In the genomic region with DNA sequence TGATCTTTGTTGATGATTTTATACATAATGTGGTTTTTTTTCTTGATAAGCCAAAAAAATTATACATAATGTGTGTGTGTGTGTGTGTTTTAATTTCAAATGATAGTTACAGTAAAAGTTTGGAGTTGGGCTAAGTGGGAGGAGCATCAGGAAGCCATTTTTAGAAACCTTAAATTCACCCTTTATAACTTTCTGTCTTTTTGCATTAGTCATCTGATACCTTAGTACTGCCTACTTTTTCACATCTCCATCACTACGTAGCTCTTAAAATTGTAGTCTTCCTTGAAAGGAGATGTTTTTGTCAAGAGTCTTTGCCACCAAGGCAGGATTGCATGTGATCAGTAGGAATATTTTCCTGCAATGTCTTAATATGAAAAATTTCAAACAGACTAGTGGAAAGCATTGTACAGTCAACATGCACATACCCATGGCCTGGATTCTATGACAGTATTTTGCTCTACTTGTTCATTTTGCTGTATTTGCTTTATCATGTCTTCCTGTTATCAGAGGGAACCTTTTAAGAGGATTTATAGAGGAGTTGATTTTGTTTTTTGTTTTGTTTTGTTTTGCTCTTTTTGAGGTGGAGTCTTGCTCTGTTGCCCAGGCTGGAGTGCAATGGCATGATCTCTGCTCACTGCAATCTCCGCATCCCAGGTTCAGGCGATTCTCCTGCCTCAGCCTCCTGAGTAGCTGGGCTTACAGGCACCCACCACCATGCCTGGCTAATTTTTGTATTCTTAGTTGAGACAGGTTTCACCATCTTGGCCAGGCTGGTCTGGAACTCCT, we compare ENCODE assay signal across 15 cellular contexts. TPM values are rescaled to one million over a fixed set of nuclear protein-coding genes. Genes with fewer than 3 reads are reported as not detected.
DNase-seq lines count a peak whose midpoint lies in the region; ATAC-seq, FAIRE-seq and TF ChIP-seq lines count a peak whose summit lies in the region.
"Had no signal": no experiment of that assay in that cellular context is flagged by ENCODE, and none has a peak within 500 bp of the region (broad histone marks: within the 10 kb centered on the region; RNA-seq: fewer than 3 reads in every experiment).

No MANE protein-coding gene starts in this region.

- no peak overlapping the region for H3K4ac ChIP-seq in H9 (ENCODE audit: low read depth, low read length)

- H3K27ac Mint-ChIP-seq in CD14-positive monocyte (peak overlapping the region; percentile 78 to 99 (median 97)), H9 (peak overlapping the region in 2 of 3 experiments; percentile 4 to 61; a peak in 4 of 7 replicates), astrocyte (ENCODE audit: unreplicated experiment) (peak overlapping the region; percentile 53), neural progenitor cell (peak overlapping the region; percentile 19)

- H3K79me2 ChIP-seq in H9 (ENCODE audit: insufficient read depth, low read length) (peaks cover 86% of the 10 kb centered on the region), astrocyte (ENCODE audit: insufficient read depth, low read length) (peaks cover 98% of the 10 kb centered on the region), neural progenitor cell (ENCODE audit: low read depth) (peaks cover 100% of the 10 kb centered on the region)

- no peak overlapping the region for H3K4me3 ChIP-seq in astrocyte (ENCODE audit: insufficient read depth, low read depth, low read length)
- no peak overlapping the region for H3K4me3 ChIP-seq in neural progenitor cell
- H3K4me3 ChIP-seq: SJCRH30 had no signal

- H3K14ac ChIP-seq in H9 (ENCODE audit: insufficient read depth, low read length): no peak overlapping the region

- no peak overlapping the region for H2BK5ac ChIP-seq in H9 (ENCODE audit: insufficient read length, low read length)

- no peak overlapping the region for H3K27ac ChIP-seq in H9 (ENCODE audit: insufficient read length, low read depth, low read length)
- H3K27ac ChIP-seq in astrocyte (ENCODE audit: low read depth, low read length): peak overlapping the region; percentile 28
- H3K27ac ChIP-seq in neural progenitor cell: no peak overlapping the region
- H3K27ac ChIP-seq: SJCRH30, WERI-Rb-1 had no signal

- WGBS in H9 (ENCODE audit: extremely low coverage, insufficient read length, low lambda C conversion rate): no CpG with 5 or more reads among the region's 3 CpGs

- no peak overlapping the region for H4K5ac ChIP-seq in H9 (ENCODE audit: insufficient read length, low read depth, low read length)

- H3K56ac ChIP-seq in H9 (ENCODE audit: insufficient read length, low read depth, low read length): no peak overlapping the region

- no peak for FAIRE-seq in astrocyte (lab: Jason Lieb, UNC)

- no peak overlapping the region for H2AFZ ChIP-seq in H9 (ENCODE audit: low read length)
- H2AFZ ChIP-seq in astrocyte (ENCODE audit: low read depth, low read length): no peak overlapping the region
- no peak overlapping the region for H2AFZ ChIP-seq in neural progenitor cell (replicated peaks)

- H3K4me1 ChIP-seq in H9 (ENCODE audit: insufficient read depth, low read length) (peaks cover 8% of the 10 kb centered on the region), astrocyte (ENCODE audit: insufficient read depth, low read length) (peaks cover 34% of the 10 kb centered on the region), neural progenitor cell (peaks cover 7% of the 10 kb centered on the region)

- no peak for ATAC-seq in HG02970 (IDR thresholded peaks at IDR 0.05; ENCODE audit: low FRiP score, unreplicated experiment)

- H4K20me1 ChIP-seq in H9 (ENCODE audit: control insufficient read depth, insufficient read depth, insufficient read length) (no peaks in the 10 kb centered on the region), astrocyte (ENCODE audit: insufficient read depth, low read length) (peaks cover 96% of the 10 kb centered on the region), neural progenitor cell (ENCODE audit: low read depth) (peaks cover 100% of the 10 kb centered on the region)

- H3K23me2 ChIP-seq in H9 (ENCODE audit: insufficient read length, low read depth, low read length, poor library complexity, severe bottlenecking): peaks cover 2% of the 10 kb centered on the region

- H3K36me3 ChIP-seq in astrocyte (ENCODE audit: insufficient read depth, low read length) (peaks cover 12% of the 10 kb centered on the region), neural progenitor cell (no peaks in the 10 kb centered on the region)

- H3K27me3 Mint-ChIP-seq in CD14-positive monocyte (ENCODE audit: low read depth in 3 of 3): peaks cover 0 to 2% (median 0%) of the 10 kb centered on the region in 3 donors
- no peaks in the 10 kb centered on the region for H3K27me3 Mint-ChIP-seq in H9 (ENCODE audit: low read depth)
- no peaks in the 10 kb centered on the region for H3K27me3 Mint-ChIP-seq in astrocyte (ENCODE audit: low read depth, unreplicated experiment)
- H3K27me3 Mint-ChIP-seq in neural progenitor cell (ENCODE audit: insufficient read depth, low read depth): peaks cover 2% of the 10 kb centered on the region

- H2BK12ac ChIP-seq in H9 (ENCODE audit: insufficient read length, low read depth, low read length): no peak overlapping the region

- H3K36me3 Mint-ChIP-seq in CD14-positive monocyte (peaks cover 18 to 34% of the 10 kb centered on the region in 2 donors), H9 (ENCODE audit: insufficient read depth in 1 of 3, low read depth in 3 of 3) (peaks cover 7 to 29% (median 26%) of the 10 kb centered on the region in 3 experiments; a peak in 6 of 7 replicates), astrocyte (ENCODE audit: low read depth, unreplicated experiment) (peaks cover 10% of the 10 kb centered on the region), neural progenitor cell (peaks cover 20% of the 10 kb centered on the region)

- H3K9me3 ChIP-seq in H9 (ENCODE audit: control insufficient read depth, low read depth, low read length) (no peaks in the 10 kb centered on the region), astrocyte (ENCODE audit: insufficient read depth, low read depth, low read length) (no peaks in the 10 kb centered on the region), neural progenitor cell (ENCODE audit: low read depth) (no peaks in the 10 kb centered on the region)
- H3K9me3 ChIP-seq: SJCRH30 had no signal

- TF ChIP-seq CTCF in CD14-positive monocyte (IDR thresholded peaks at IDR 0.05) (no peak), H9 (conservative IDR thresholded peaks at IDR 0.05) (no peak), astrocyte (IDR thresholded peaks at IDR 0.05; ENCODE audit: insufficient read depth, low read depth, low read length) (no peak), neural progenitor cell (IDR thresholded peaks at IDR 0.05) (no peak), GM13977 (IDR thresholded peaks at IDR 0.05; ENCODE audit: extremely low read depth, insufficient read depth, missing control alignments) (no peak)

- no peak overlapping the region for H2BK120ac ChIP-seq in H9 (ENCODE audit: low read depth, low read length, poor library complexity, severe bottlenecking)

- H3K4me2 ChIP-seq in H9 (ENCODE audit: insufficient read depth, insufficient read length, low read length) (no peak overlapping the region), astrocyte (ENCODE audit: low read length) (peak overlapping the region; percentile 45), neural progenitor cell (no peak overlapping the region)

- H2BK15ac ChIP-seq in H9 (ENCODE audit: low read depth, low read length): no peak overlapping the region

- H3K9ac ChIP-seq in H9 (ENCODE audit: extremely low read depth, insufficient read length, low read length) (no peak overlapping the region), astrocyte (ENCODE audit: low read length) (peak overlapping the region; percentile 9), neural progenitor cell (no peak overlapping the region)

- no peaks in the 10 kb centered on the region for H3K79me1 ChIP-seq in H9 (ENCODE audit: insufficient read depth, low read depth, low read length, poor library complexity, severe bottlenecking)

- H3K4me1 Mint-ChIP-seq in CD14-positive monocyte: peaks cover 84% of the 10 kb centered on the region
- peaks cover 51 to 57% of the 10 kb centered on the region in 2 experiments for H3K4me1 Mint-ChIP-seq in H9
- H3K4me1 Mint-ChIP-seq in astrocyte (ENCODE audit: low read depth, unreplicated experiment): peaks cover 54% of the 10 kb centered on the region
- peaks cover 28% of the 10 kb centered on the region for H3K4me1 Mint-ChIP-seq in neural progenitor cell

- no peak overlapping the region for H4K91ac ChIP-seq in H9 (ENCODE audit: insufficient read length, low read depth, low read length)

- H3K27me3 ChIP-seq in H9 (ENCODE audit: insufficient read depth, low read length): no peaks in the 10 kb centered on the region
- no peaks in the 10 kb centered on the region for H3K27me3 ChIP-seq in astrocyte (ENCODE audit: insufficient read depth, low read length)
- no peaks in the 10 kb centered on the region for H3K27me3 ChIP-seq in neural progenitor cell
- H3K27me3 ChIP-seq: SJCRH30 had no signal

- in situ Hi-C loops in GM13977 (cut with MboI; ENCODE audit: low pct_unique_long_range_greater_than_20kb, low sequenced_read_pairs, unreplicated experiment): no loop called here

- peaks cover 10% of the 10 kb centered on the region for H3F3A ChIP-seq in neural progenitor cell (ENCODE audit: low read depth)

- H3K9me3 Mint-ChIP-seq in CD14-positive monocyte (no peaks in the 10 kb centered on the region), H9 (0 out of 5 replicates have a peak, but pooled peaks cover 0 to 2% of the 10 kb centered on the region in 2 experiments), astrocyte (ENCODE audit: unreplicated experiment) (no peaks in the 10 kb centered on the region), neural progenitor cell (no peaks in the 10 kb centered on the region)

- H4K8ac ChIP-seq in H9 (replicated peaks; ENCODE audit: insufficient read length, low read depth, low read length): no peak overlapping the region

- no peak overlapping the region for H2BK20ac ChIP-seq in H9 (ENCODE audit: low read depth, low read length, poor library complexity, severe bottlenecking)

- H3K23ac ChIP-seq in H9 (ENCODE audit: insufficient read length, low read depth, low read length): no peak overlapping the region

- H3T11ph ChIP-seq in H9 (ENCODE audit: low read length): no peak overlapping the region

- no peak for DNase-seq in CD14-positive monocyte (ENCODE audit: low spot score)
- DNase-seq in H9: no peak
- DNase-seq in astrocyte (ENCODE audit: low read depth): no peak
- DNase-seq in neural progenitor cell (ENCODE audit: low spot score): no peak
- no peak for DNase-seq in GM13977 (ENCODE audit: low spot score)
- no peak for DNase-seq in NCI-H146 treated with DMSO at 0.1 percent for 48 hours (lab: John Stamatoyannopoulos, UW; ENCODE audit: unreplicated experiment)
- DNase-seq in germinal center (ENCODE audit: low spot score): no peak
- DNase-seq: HCEC 1CT; hippocampal formation; NCI-H1694 treated with DMSO at 0.1 percent for 48 hours; posterior cingulate gyrus; SJCRH30; stimulated activated CD4-positive, alpha-beta T cell treated with anti-CD3 and anti-CD28 coated beads, Interleukin-2, amount 100 ng/mL, for 48 hours; WERI-Rb-1 had no signal

- intact Hi-C loops in CD14-positive monocyte (cut with micrococcal nuclease): no loop called here

- no peak overlapping the region for H2AK5ac ChIP-seq in H9 (ENCODE audit: insufficient read length, low read length)

- H3K18ac ChIP-seq in H9 (ENCODE audit: insufficient read length, low read depth, low read length): no peak overlapping the region

- no peak overlapping the region for H3K4me3 Mint-ChIP-seq in CD14-positive monocyte
- no peak overlapping the region for H3K4me3 Mint-ChIP-seq in H9
- H3K4me3 Mint-ChIP-seq in astrocyte (ENCODE audit: unreplicated experiment): peak overlapping the region; percentile 60
- peak overlapping the region; percentile 7 for H3K4me3 Mint-ChIP-seq in neural progenitor cell

RNA-seq across cellular contexts. Expression of a gene that starts 6.2 kb away (rescaled TPM):
- 100 to 1,000 TPM; 629 to 652 TPM for polyA plus RNA-seq in CD14-positive monocyte
- 245 and 255 TPM in 2 replicates for total RNA-seq in H9 (2021)
- total RNA-seq in astrocyte: 322 and 340 TPM in 2 replicates
- 67.9 and 91.8 TPM in 2 replicates for total RNA-seq in neural progenitor cell (ENCODE audit: low replicate concordance)

RNA-seq across cellular contexts. Expression of a gene that starts 31.7 kb away (rescaled TPM):
- polyA plus RNA-seq in CD14-positive monocyte: 1 to 10 TPM; 4.0 to 4.9 TPM
- total RNA-seq in H9 (2021) (15.0 and 17.3 TPM in 2 replicates), astrocyte (23.9 and 25.1 TPM in 2 replicates), neural progenitor cell (ENCODE audit: low replicate concordance) (27.4 and 31.8 TPM in 2 replicates)

Comparison
In these comparisons a context has a peak if more than half of its experiments do, and no peak if none do; other contexts are left out.
1. H3K27ac Mint-ChIP-seq: peak in every context shown above with its lines; median percentile 97 in CD14-positive monocyte; 53 in astrocyte; 32 in H9; 19 in neural progenitor cell.
2. H3K4me3 Mint-ChIP-seq: peak in astrocyte (single experiment) and neural progenitor cell (single experiment); none in CD14-positive monocyte (0 of 2) and H9 (0 of 2).